Comparison of ENCODE assay signal across 2 cellular contexts in genomic region chr19:33376423-33376822, GRCh38.
TF ChIP-seq lines count a peak whose summit lies in the region.

No MANE protein-coding gene starts in this region.

TF ChIP-seq in GM12878, 131 proteins besides CTCF, POLR2A, EP300 and RAD21:
- TF ChIP-seq PBX3 (IDR thresholded peaks at IDR 0.05; ENCODE audit: insufficient replicate concordance, low read depth, low read length) (no peak), USF1 (IDR thresholded peaks at IDR 0.05; ENCODE audit: borderline replicate concordance, extremely low read length, insufficient read depth, low read depth, low read length) (no peak), HDAC2 (IDR thresholded peaks at IDR 0.05) (no peak), MYB (IDR thresholded peaks at IDR 0.05; ENCODE audit: borderline replicate concordance, low read depth, low read length) (no peak), REST (IDR thresholded peaks at IDR 0.05; ENCODE audit: low read depth, low read length) (no peak), YBX1 (IDR thresholded peaks at IDR 0.05) (no peak), MAX (IDR thresholded peaks at IDR 0.05; ENCODE audit: low read depth, low read length) (no peak), NKRF (conservative IDR thresholded peaks at IDR 0.05) (no peak), POLR2AphosphoS2 (IDR thresholded peaks at IDR 0.05; ENCODE audit: low read depth, low read length) (no peak), RCOR1 (conservative IDR thresholded peaks at IDR 0.05; ENCODE audit: low read depth, low read length) (no peak), HCFC1 (IDR thresholded peaks at IDR 0.05; ENCODE audit: low read length) (no peak), BCL3 (IDR thresholded peaks at IDR 0.05; ENCODE audit: borderline replicate concordance, insufficient read depth, low read depth, low read length, poor library complexity, severe bottlenecking) (no peak), CEBPB (IDR thresholded peaks at IDR 0.05; ENCODE audit: borderline replicate concordance in 1 of 2, low read depth in 2 of 2, low read length in 2 of 2) (no peak), ZNF622 (IDR thresholded peaks at IDR 0.05) (no peak), CBX3 (IDR thresholded peaks at IDR 0.05; ENCODE audit: borderline replicate concordance, low read depth) (no peak)

TF ChIP-seq in HepG2, 621 proteins besides CTCF, POLR2A, EP300 and RAD21 (continues in another document):
- TF ChIP-seq EZH2 (conservative IDR thresholded peaks at IDR 0.05; ENCODE audit: low read depth, low read length) (no peak), ATF2 (CRISPR knock-in tag; IDR thresholded peaks at IDR 0.05) (0 out of 2 replicates have a peak, but pooled peaks have one; percentile 15), SIN3A (IDR thresholded peaks at IDR 0.05; ENCODE audit: borderline replicate concordance, low read depth, low read length) (no peak), NR2F2 (IDR thresholded peaks at IDR 0.05; ENCODE audit: borderline replicate concordance, low read depth) (no peak), SNRNP70 (IDR thresholded peaks at IDR 0.05; ENCODE audit: low read depth, low read length) (no peak), CREBL2 (CRISPR knock-in tag; IDR thresholded peaks at IDR 0.05; ENCODE audit: borderline replicate concordance) (no peak), KDM5B (CRISPR knock-in tag; IDR thresholded peaks at IDR 0.05; ENCODE audit: borderline replicate concordance) (no peak), ZBTB3 (CRISPR knock-in tag; IDR thresholded peaks at IDR 0.05; ENCODE audit: borderline replicate concordance, low read depth) (no peak), ZNF784 (CRISPR knock-in tag; IDR thresholded peaks at IDR 0.05; ENCODE audit: borderline replicate concordance) (no peak), HOMEZ (CRISPR knock-in tag; IDR thresholded peaks at IDR 0.05; ENCODE audit: low read depth) (peak; percentile 33; the same call in 1 of the 2 replicates), MED13 (CRISPR knock-in tag; IDR thresholded peaks at IDR 0.05) (no peak), RCOR2 (CRISPR knock-in tag; IDR thresholded peaks at IDR 0.05) (peak; percentile 46; the same call in 1 of the 2 replicates), THAP11 (CRISPR knock-in tag; IDR thresholded peaks at IDR 0.05) (0 out of 2 replicates have a peak, but pooled peaks have one; percentile 22), HOXA3 (CRISPR knock-in tag; IDR thresholded peaks at IDR 0.05) (no peak), FOXA3 (CRISPR knock-in tag; IDR thresholded peaks at IDR 0.05) (peak; percentile 33; the same call in 1 of the 2 replicates), MBNL3 (CRISPR knock-in tag; conservative IDR thresholded peaks at IDR 0.05) (no peak), ZNF484 (CRISPR knock-in tag; IDR thresholded peaks at IDR 0.05; ENCODE audit: borderline replicate concordance, low read depth) (no peak), RARA (CRISPR knock-in tag; IDR thresholded peaks at IDR 0.05) (peak; percentile 7; the same call in 1 of the 2 replicates), MLXIP (CRISPR knock-in tag; IDR thresholded peaks at IDR 0.05; ENCODE audit: borderline replicate concordance) (no peak), ZBTB39 (CRISPR knock-in tag; IDR thresholded peaks at IDR 0.05) (no peak), SSRP1 (CRISPR knock-in tag; IDR thresholded peaks at IDR 0.05) (no peak), ZNF839 (CRISPR knock-in tag; IDR thresholded peaks at IDR 0.05; ENCODE audit: borderline replicate concordance) (no peak), CBFB (CRISPR knock-in tag; IDR thresholded peaks at IDR 0.05) (no peak), CERS6 (CRISPR knock-in tag; IDR thresholded peaks at IDR 0.05) (no peak), ZSCAN9 (CRISPR knock-in tag; IDR thresholded peaks at IDR 0.05; ENCODE audit: borderline replicate concordance) (0 out of 2 replicates have a peak, but pooled peaks have one; percentile 24), MYPOP (CRISPR knock-in tag; IDR thresholded peaks at IDR 0.05) (no peak), ONECUT2 (CRISPR knock-in tag; IDR thresholded peaks at IDR 0.05) (no peak), ZNF230 (CRISPR knock-in tag; IDR thresholded peaks at IDR 0.05) (no peak), ERF (CRISPR knock-in tag; IDR thresholded peaks at IDR 0.05) (no peak; the same call in 1 of the 2 replicates), GATAD2A (CRISPR knock-in tag; IDR thresholded peaks at IDR 0.05) (peak; percentile 46; the same call in 1 of the 2 replicates), PAXIP1 (CRISPR knock-in tag; conservative IDR thresholded peaks at IDR 0.05) (0 out of 2 replicates have a peak, but pooled peaks have one; percentile 24), ETV5 (CRISPR knock-in tag; IDR thresholded peaks at IDR 0.05; ENCODE audit: borderline replicate concordance) (peak; percentile 66; the same call in 1 of the 2 replicates), GATAD1 (CRISPR knock-in tag; IDR thresholded peaks at IDR 0.05) (0 out of 2 replicates have a peak, but pooled peaks have one; percentile 16), ARID5B (CRISPR knock-in tag; IDR thresholded peaks at IDR 0.05) (peak; percentile 30; the same call in 1 of the 2 replicates)
